In genomic region chr12:2683283-2684025, GRCh38 we compare ENCODE assay signal across 10 cellular contexts.
DNase-seq lines count a peak whose midpoint lies in the region; ATAC-seq and TF ChIP-seq lines count a peak whose summit lies in the region.
"Had no signal": no experiment of that assay in that cellular context is flagged by ENCODE, and none has a peak within 500 bp of the region (broad histone marks: within the 10 kb centered on the region; RNA-seq: fewer than 3 reads in every experiment).

No MANE protein-coding gene starts in this region.

- H4K20me1 ChIP-seq in OCI-LY7 (ENCODE audit: insufficient read depth, low read length): no peaks in the 10 kb centered on the region

- no peak for DNase-seq in activated naive CD8-positive, alpha-beta T cell treated with anti-CD3 and anti-CD28 coated beads for 36 hours
- DNase-seq in OCI-LY7 (ENCODE audit: low spot score): no peak
- peak; percentile 18 for DNase-seq in fibroblast of mammary gland (ENCODE audit: low read depth)
- DNase-seq in thoracic aorta (ENCODE audit: low spot score): no peak
- no peak for DNase-seq in occipital lobe (lab: John Stamatoyannopoulos, UW)
- no peak for DNase-seq in NCI-H446 treated with DMSO at 0.1 percent for 48 hours (lab: John Stamatoyannopoulos, UW)
- DNase-seq in NCI-H2029 (lab: John Stamatoyannopoulos, UW): no peak

- H3K4me3 ChIP-seq in OCI-LY7 (ENCODE audit: low read depth, low read length, poor library complexity, severe bottlenecking): no peak overlapping the region
- no peak overlapping the region for H3K4me3 ChIP-seq in fibroblast of mammary gland (ENCODE audit: control insufficient read depth, low read depth, low read length)
- no peak overlapping the region for H3K4me3 ChIP-seq in thoracic aorta
- H3K4me3 ChIP-seq: thyroid gland had no signal

- H3K79me2 ChIP-seq in OCI-LY7 (ENCODE audit: insufficient read depth, low read depth, low read length): no peaks in the 10 kb centered on the region

- no peaks in the 10 kb centered on the region for H3K27me3 Mint-ChIP-seq in activated naive CD8-positive, alpha-beta T cell
- no peaks in the 10 kb centered on the region for H3K27me3 Mint-ChIP-seq in activated naive CD8-positive, alpha-beta T cell treated with anti-CD3 and anti-CD28 coated beads for 36 hours
- H3K27me3 Mint-ChIP-seq: activated CD4-positive, alpha-beta T cell treated with anti-CD3 and anti-CD28 coated beads, Interleukin-2, amount 10 ng/mL, durations not matched to agents 7 days and 5 days had no signal

- no peak overlapping the region for H2AFZ ChIP-seq in OCI-LY7 (ENCODE audit: low read length)

- POLR2A ChIA-PET in OCI-LY7 (lab: Charles Lee): interaction anchor here (0.7 kb wide), 1 partner anchor 10 kb away, joined by 5 read pairs; no protein-coding TSS in a partner anchor

- no peaks in the 10 kb centered on the region for H3K36me3 Mint-ChIP-seq in activated naive CD8-positive, alpha-beta T cell
- H3K36me3 Mint-ChIP-seq in activated naive CD8-positive, alpha-beta T cell treated with anti-CD3 and anti-CD28 coated beads for 36 hours: no peaks in the 10 kb centered on the region

- H3K27ac ChIP-seq in OCI-LY7 (ENCODE audit: low read depth, low read length, poor library complexity, severe bottlenecking) (no peak overlapping the region), thoracic aorta (no peak overlapping the region)
- H3K27ac ChIP-seq: thyroid gland had no signal

- no TSS peak for BruUV-seq in OCI-LY7 (replicated peaks; lab: Mats Ljungman, UMichigan)

- intact Hi-C loops in OCI-LY7 (cut with micrococcal nuclease; ENCODE audit: unreplicated experiment): loop anchor here (1.0 kb wide), 2 partner anchors 96 to 101 kb away; no protein-coding TSS in a partner anchor

- ATAC-seq in thoracic aorta (ENCODE audit: insufficient number of reproducible peaks, low FRiP score, low read depth): no peak

- no peaks in the 10 kb centered on the region for H3K27me3 ChIP-seq in thoracic aorta (replicated peaks; ENCODE audit: insufficient read depth)
- H3K27me3 ChIP-seq: thyroid gland had no signal

- no peak overlapping the region for H3K4me2 ChIP-seq in OCI-LY7 (ENCODE audit: low read length)

- H3K4me1 Mint-ChIP-seq in activated naive CD8-positive, alpha-beta T cell (ENCODE audit: low read depth): peaks cover 5% of the 10 kb centered on the region
- H3K4me1 Mint-ChIP-seq in activated naive CD8-positive, alpha-beta T cell treated with anti-CD3 and anti-CD28 coated beads for 36 hours: peaks cover 4% of the 10 kb centered on the region

- H3K9me3 ChIP-seq in OCI-LY7 (ENCODE audit: low read length) (no peaks in the 10 kb centered on the region), thoracic aorta (no peaks in the 10 kb centered on the region)
- H3K9me3 ChIP-seq: thyroid gland had no signal

- H3K36me3 ChIP-seq in OCI-LY7 (ENCODE audit: insufficient read depth, low read length) (no peaks in the 10 kb centered on the region), thoracic aorta (peaks cover 71% of the 10 kb centered on the region)
- H3K36me3 ChIP-seq: thyroid gland had no signal

- H3K9me2 ChIP-seq in OCI-LY7 (ENCODE audit: insufficient read depth, low read length): no peaks in the 10 kb centered on the region

- CTCF ChIA-PET in OCI-LY7 (lab: Charles Lee; ENCODE audit: unreplicated experiment): interaction anchor here (1.0 kb wide), 1 partner anchor 8 kb away, joined by 5 read pairs; no protein-coding TSS in a partner anchor

- peak overlapping the region; percentile 61 for H3K27ac Mint-ChIP-seq in activated naive CD8-positive, alpha-beta T cell
- no peak overlapping the region for H3K27ac Mint-ChIP-seq in activated naive CD8-positive, alpha-beta T cell treated with anti-CD3 and anti-CD28 coated beads for 36 hours

- H3K4me1 ChIP-seq in OCI-LY7 (ENCODE audit: insufficient read depth, low read length, poor library complexity, severe bottlenecking) (no peaks in the 10 kb centered on the region), thoracic aorta (ENCODE audit: control insufficient read depth in 1 of 2, low read depth in 2 of 2) (no peaks in the 10 kb centered on the region)

- H3K9me3 Mint-ChIP-seq in activated naive CD8-positive, alpha-beta T cell (ENCODE audit: low read depth): no peaks in the 10 kb centered on the region
- no peaks in the 10 kb centered on the region for H3K9me3 Mint-ChIP-seq in activated naive CD8-positive, alpha-beta T cell treated with anti-CD3 and anti-CD28 coated beads for 36 hours

- TF ChIP-seq CTCF in OCI-LY7 (conservative IDR thresholded peaks at IDR 0.05; ENCODE audit: low read length) (0 out of 2 replicates have a peak, but pooled peaks have one; percentile 35), fibroblast of mammary gland (conservative IDR thresholded peaks at IDR 0.05; ENCODE audit: control insufficient read depth, insufficient read depth, low read depth, low read length) (no peak), thoracic aorta (IDR thresholded peaks at IDR 0.05) (peak; percentile 5)

- no peak overlapping the region for H3K4me3 Mint-ChIP-seq in activated naive CD8-positive, alpha-beta T cell
- no peak overlapping the region for H3K4me3 Mint-ChIP-seq in activated naive CD8-positive, alpha-beta T cell treated with anti-CD3 and anti-CD28 coated beads for 36 hours
